ENCODE assay signal across 19 cellular contexts in the genomic region with DNA sequence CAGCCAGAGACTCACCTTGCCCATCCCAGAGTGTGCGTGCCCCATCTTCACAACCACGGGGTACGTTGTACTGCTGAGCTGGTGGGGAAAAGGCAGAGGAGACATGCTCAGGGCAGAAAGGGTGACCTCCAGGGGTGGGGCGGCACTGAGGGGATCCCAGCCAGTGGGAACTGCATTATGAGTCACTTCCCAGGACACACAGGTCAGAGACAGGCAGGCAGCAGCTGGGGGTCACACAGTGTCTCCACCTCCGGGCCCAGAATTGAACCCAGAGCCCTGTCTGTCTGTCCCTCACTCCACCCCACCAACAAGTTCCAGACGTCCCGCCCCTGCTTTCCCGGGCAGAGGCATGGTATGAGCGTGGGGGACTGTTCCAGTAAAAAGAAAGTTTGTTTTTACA. TPM values are rescaled to one million over a fixed set of nuclear protein-coding genes. Genes with fewer than 3 reads are reported as not detected.
DNase-seq lines count a peak whose midpoint lies in the region; ATAC-seq and TF ChIP-seq lines count a peak whose summit lies in the region.
"Had no signal": no experiment of that assay in that cellular context is flagged by ENCODE, and none has a peak within 500 bp of the region (broad histone marks: within the 10 kb centered on the region; RNA-seq: fewer than 3 reads in every experiment).

No MANE protein-coding gene starts in this region.

- no peaks in the 10 kb centered on the region for H3K9me3 ChIP-seq in liver (ENCODE audit: control insufficient read depth in 4 of 4, low read length in 3 of 4)

- no peaks in the 10 kb centered on the region for H3K27me3 ChIP-seq in liver (ENCODE audit: control insufficient read depth in 4 of 4, insufficient read depth in 4 of 4, low read length in 3 of 4)

- peaks cover 0 to 11% (median 5%) of the 10 kb centered on the region in 4 donors for H3K4me1 ChIP-seq in liver (ENCODE audit: control insufficient read depth in 4 of 4, insufficient read depth in 4 of 4, low read length in 3 of 4)

- TF ChIP-seq CTCF in liver (IDR thresholded peaks at IDR 0.05; ENCODE audit: low read depth, low read length, missing input control): no peak

- no peak overlapping the region for H3K9ac ChIP-seq in liver (ENCODE audit: low read depth in 1 of 2, low read length in 2 of 2)
- H3K9ac ChIP-seq: BLaER1 treated with 17β-estradiol and CSF1 and Interleukin-3, amounts not matched to agents 10 nM and 100 nM; KMS-11 had no signal

- H3K4me3 ChIP-seq in liver (ENCODE audit: low read depth in 1 of 3, low read length in 3 of 3): no peak overlapping the region
- H3K4me3 ChIP-seq: BLaER1 treated with 17β-estradiol and CSF1 and Interleukin-3, amounts not matched to agents 10 nM and 100 nM had no signal

- ATAC-seq in HG02884 (IDR thresholded peaks at IDR 0.05; ENCODE audit: unreplicated experiment) (no peak), HG02623 (IDR thresholded peaks at IDR 0.05; ENCODE audit: unreplicated experiment) (no peak), GM18520 (IDR thresholded peaks at IDR 0.05; ENCODE audit: unreplicated experiment) (no peak)
- ATAC-seq: Panc1 had no signal

- H3K27ac ChIP-seq in liver (ENCODE audit: low read depth in 1 of 2, low read length in 2 of 2): peak overlapping the region in 1 of 2 donors; percentile 39
- H3K27ac ChIP-seq: HL-60, KMS-11 had no signal

- WGBS in liver: 38% methylated on average over 9 of the region's 9 CpGs

- no peak for TF ChIP-seq RAD21 in liver (IDR thresholded peaks at IDR 0.05)

- DNase-seq in LHCN-M2 (ENCODE audit: low read depth) (peak; percentile 29), ecto neural progenitor cell (ENCODE audit: low spot score) (peak; percentile 25), SK-N-DZ (ENCODE audit: low spot score) (no peak)
- DNase-seq: H7, MM.1S, NCI-H1105, NCI-H1694 treated with DMSO at 0.1 percent for 48 hours, NCI-H2171 treated with DMSO at 0.1 percent for 48 hours, NCI-H510A, NCI-H82, SHP77 had no signal

- H3K36me3 ChIP-seq in liver (ENCODE audit: control insufficient read depth in 4 of 4, insufficient read depth in 3 of 4, low read depth in 1 of 4, low read length in 3 of 4): no peaks in the 10 kb centered on the region

TF ChIP-seq in liver, 16 proteins besides CTCF, POLR2A, EP300 and RAD21:
- TF ChIP-seq JUND (IDR thresholded peaks at IDR 0.05): no peak
- TF ChIP-seq NR2F2 (IDR thresholded peaks at IDR 0.05): peak; percentile 68
- TF ChIP-seq RXRA (IDR thresholded peaks at IDR 0.05): peak; percentile 12 to 17

RNA-seq across cellular contexts. Expression of gene TIMP1, which starts 4.8 kb away (rescaled TPM):
- total RNA-seq in LHCN-M2 (2014; rRNA removed) (463 and 505 TPM in 2 replicates), liver (10 to 100 TPM; 18.0 to 79.4 TPM)
- 841 TPM for polyA plus RNA-seq in LHCN-M2 (2012)
- 1,000 to 10,000 TPM in 1 of 2 donors, 100 to 1,000 TPM in 1; 213 to 1,609 TPM for polyA plus RNA-seq in liver
- 8.7 and 8.8 TPM in 2 replicates for polyA plus RNA-seq in SK-N-DZ (2014; cell fraction: cytosol; rRNA removed)
- 3.7 and 5.9 TPM in 2 replicates for polyA plus RNA-seq in SK-N-DZ (2014; cell fraction: nucleus; rRNA removed)

RNA-seq across cellular contexts. Expression of gene ARAF, which starts 16.4 kb away (rescaled TPM):
- total RNA-seq in LHCN-M2 (2014; rRNA removed) (28.0 and 34.0 TPM in 2 replicates), liver (10 to 100 TPM; 16.2 to 32.4 TPM)
- polyA plus RNA-seq in LHCN-M2 (2012): 46.2 TPM
- 10 to 100 TPM; 45.4 to 59.8 TPM for polyA plus RNA-seq in liver
- polyA plus RNA-seq in SK-N-DZ (2014; cell fraction: cytosol; rRNA removed): 13.5 and 16.3 TPM in 2 replicates
- 29.3 and 39.9 TPM in 2 replicates for polyA plus RNA-seq in SK-N-DZ (2014; cell fraction: nucleus; rRNA removed)

RNA-seq across cellular contexts. Expression of gene SYN1, which starts 42.2 kb away (rescaled TPM):
- total RNA-seq in LHCN-M2 (2014; rRNA removed): 0.17 and 0.51 TPM in 2 replicates
- 0.26 TPM for polyA plus RNA-seq in LHCN-M2 (2012)
- under 1 TPM; 0.09 to 0.33 TPM for total RNA-seq in liver
- polyA plus RNA-seq in liver: 1 to 10 TPM in 1 of 2 donors, under 1 TPM in 1; 0.86 to 2.5 TPM
- 2.5 and 3.8 TPM in 2 replicates for polyA plus RNA-seq in SK-N-DZ (2014; cell fraction: cytosol; rRNA removed)
- 2.0 and 4.9 TPM in 2 replicates for polyA plus RNA-seq in SK-N-DZ (2014; cell fraction: nucleus; rRNA removed)

RNA-seq across cellular contexts. Expression of gene CFP, which starts 52.3 kb away (rescaled TPM):
- total RNA-seq in LHCN-M2 (2014; rRNA removed) (0.34 TPM in 1 of 2 replicates, not detected in the other), liver (10 to 100 TPM; 14.1 to 19.0 TPM)
- polyA plus RNA-seq in LHCN-M2 (2012): 0.30 TPM
- polyA plus RNA-seq in liver: 10 to 100 TPM; 10.0 to 26.0 TPM
- not detected in 2 replicates for polyA plus RNA-seq in SK-N-DZ (2014; cell fraction: cytosol; rRNA removed)
- 1.7 and 2.0 TPM in 2 replicates for polyA plus RNA-seq in SK-N-DZ (2014; cell fraction: nucleus; rRNA removed)
